In the genomic region with DNA sequence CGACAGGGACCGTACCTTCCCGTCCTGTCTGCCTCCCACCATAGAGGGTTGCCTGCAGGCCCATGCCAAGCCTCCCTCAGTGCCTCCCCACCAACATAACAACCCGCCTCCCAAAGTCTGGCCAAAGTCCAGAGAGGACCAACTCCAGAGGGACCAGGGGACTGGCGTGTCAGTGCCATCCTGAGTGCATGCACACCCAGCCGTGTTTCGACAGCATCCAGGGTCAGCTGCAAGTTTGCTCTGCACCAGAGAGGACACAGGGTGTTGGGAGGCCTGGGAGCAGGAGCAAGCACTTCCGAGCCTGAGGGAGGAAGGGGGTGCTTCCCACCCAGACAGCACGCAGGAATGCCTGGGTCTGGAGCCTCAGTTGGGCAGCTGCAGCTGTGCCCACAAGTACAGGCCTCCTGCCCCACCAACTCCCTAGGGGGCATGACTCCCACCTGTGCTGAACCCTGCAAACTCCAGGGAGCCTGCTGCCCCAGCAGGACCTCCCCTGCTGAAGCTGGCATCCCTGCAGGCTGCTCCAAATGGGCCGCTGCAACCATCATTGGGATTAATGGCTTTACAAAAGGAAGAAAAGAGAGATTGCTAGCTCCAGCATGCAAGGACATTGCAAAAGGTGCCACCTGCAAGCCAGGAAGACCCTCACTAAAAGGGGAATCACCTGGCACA, we compare ENCODE assay signal across 21 cellular contexts.
DNase-seq lines count a peak whose midpoint lies in the region; ATAC-seq and TF ChIP-seq lines count a peak whose summit lies in the region.
"Had no signal": no experiment of that assay in that cellular context is flagged by ENCODE, and none has a peak within 500 bp of the region (broad histone marks: within the 10 kb centered on the region; RNA-seq: fewer than 3 reads in every experiment).

No MANE protein-coding gene starts in this region.

- CTCF ChIA-PET in WTC11 (lab: Charles Lee), result interaction anchor here (1.3 to 3.2 kb wide), 4 partner anchors 372 to 630 kb away, joined by 3 to 46 read pairs (median 24); no protein-coding TSS in a partner anchor

- no peak overlapping the region for H3K4ac ChIP-seq in neuronal stem cell (ENCODE audit: low read length)

- peaks cover 4% of the 10 kb centered on the region; the same call in 1 of the 2 replicates for H3K4me1 Mint-ChIP-seq in WTC11
- no peaks in the 10 kb centered on the region for H3K4me1 Mint-ChIP-seq in type B pancreatic cell (ENCODE audit: unreplicated experiment)
- H3K4me1 Mint-ChIP-seq: CD14-positive monocyte; CD8-positive, alpha-beta memory T cell had no signal

- no peak overlapping the region for H3K27ac ChIP-seq in neuronal stem cell (replicated peaks; ENCODE audit: low read length)
- H3K27ac ChIP-seq in upper lobe of right lung, result no peak overlapping the region
- H3K27ac ChIP-seq: A549; BLaER1 treated with 17β-estradiol and CSF1 and Interleukin-3, amounts not matched to agents 10 nM and 100 nM had no signal

- H3K23ac ChIP-seq in neuronal stem cell (ENCODE audit: low read depth, low read length, poor library complexity), result no peak overlapping the region

- H3K4me1 ChIP-seq in neuronal stem cell (ENCODE audit: control insufficient read depth in 2 of 2, insufficient read depth in 1 of 2, low read depth in 1 of 2, low read length in 2 of 2), result peaks cover 0 to 1% of the 10 kb centered on the region in 2 donors
- no peaks in the 10 kb centered on the region for H3K4me1 ChIP-seq in upper lobe of right lung
- H3K4me1 ChIP-seq: A549; BE2C; BLaER1 treated with 17β-estradiol and CSF1 and Interleukin-3, amounts not matched to agents 10 nM and 100 nM; HAP-1 had no signal

- H3K9ac ChIP-seq in neuronal stem cell (ENCODE audit: low read depth, low read length, poor library complexity), result no peak overlapping the region
- H3K9ac ChIP-seq: BLaER1 treated with 17β-estradiol and CSF1 and Interleukin-3, amounts not matched to agents 10 nM and 100 nM had no signal

- TF ChIP-seq CTCF in WTC11 (IDR thresholded peaks at IDR 0.05), result no peak
- TF ChIP-seq CTCF in upper lobe of right lung (IDR thresholded peaks at IDR 0.05), result no peak
- TF ChIP-seq CTCF in type B pancreatic cell (conservative IDR thresholded peaks at IDR 0.05), result no peak

- ATAC-seq in WTC11, result no peak
- ATAC-seq in upper lobe of right lung, result peak; percentile 25
- ATAC-seq in HG03175 (IDR thresholded peaks at IDR 0.05; ENCODE audit: unreplicated experiment), result no peak
- ATAC-seq: A549 had no signal

- H3K9me3 Mint-ChIP-seq in WTC11 (0 out of 2 replicates have a peak, but pooled peaks cover 1% of the 10 kb centered on the region), type B pancreatic cell (no peaks in the 10 kb centered on the region)
- H3K9me3 Mint-ChIP-seq: CD14-positive monocyte; CD4-positive, alpha-beta T cell had no signal

- H2BK120ac ChIP-seq in neuronal stem cell (ENCODE audit: low read depth, low read length), result no peak overlapping the region

- H3K4me3 Mint-ChIP-seq in WTC11, result no peak overlapping the region
- no peak overlapping the region for H3K4me3 Mint-ChIP-seq in type B pancreatic cell
- H3K4me3 Mint-ChIP-seq: CD14-positive monocyte; CD4-positive, alpha-beta T cell; CD8-positive, alpha-beta memory T cell; HFFc6 had no signal

- POLR2A ChIA-PET in WTC11 (lab: Charles Lee), result no interaction called here

- no peaks in the 10 kb centered on the region for H3K36me3 Mint-ChIP-seq in WTC11
- H3K36me3 Mint-ChIP-seq in type B pancreatic cell, result no peaks in the 10 kb centered on the region
- H3K36me3 Mint-ChIP-seq: CD14-positive monocyte; CD8-positive, alpha-beta memory T cell had no signal

- peak overlapping the region; percentile 59 for H3K18ac ChIP-seq in neuronal stem cell (ENCODE audit: low read length)

- H3K79me1 ChIP-seq in neuronal stem cell (ENCODE audit: low read depth, low read length), result no peaks in the 10 kb centered on the region

- H4K8ac ChIP-seq in neuronal stem cell (ENCODE audit: low read depth, low read length), result no peak overlapping the region

- DNase-seq in WTC11 (ENCODE audit: low spot score), result no peak
- DNase-seq in neuronal stem cell (ENCODE audit: low spot score), result no peak
- DNase-seq in upper lobe of right lung, result no peak
- no peak for DNase-seq in activated CD4-positive, alpha-beta T cell treated with anti-CD3 and anti-CD28 coated beads, Interleukin-2, amount 50 U/mL, for 4 hours
- no peak for DNase-seq in type B pancreatic cell (ENCODE audit: extremely low spot score, unreplicated experiment)
- DNase-seq: 8988T; ACHN; AML-193; BE2C; CD4-positive, alpha-beta T cell; CD8-positive, alpha-beta memory T cell; DMS53; DMS79 treated with DMSO at 0.1 percent for 48 hours; GF-D8; GOT3; HFFc6 had no signal

- H3K9me3 ChIP-seq in neuronal stem cell (replicated peaks in 1 of 2; ENCODE audit: control insufficient read depth in 2 of 2, insufficient read depth in 1 of 2, low read depth in 1 of 2, low read length in 2 of 2) (peaks cover 0 to 11% of the 10 kb centered on the region in 2 donors), upper lobe of right lung (no peaks in the 10 kb centered on the region)
- H3K9me3 ChIP-seq: A549, BE2C, HAP-1 had no signal

- no peak overlapping the region for H3K4me2 ChIP-seq in neuronal stem cell (ENCODE audit: insufficient read depth, low read length, poor library complexity, severe bottlenecking)
- H3K4me2 ChIP-seq: A549; BLaER1 treated with 17β-estradiol and CSF1 and Interleukin-3, amounts not matched to agents 10 nM and 100 nM had no signal

- peak overlapping the region; percentile 11 for H2BK15ac ChIP-seq in neuronal stem cell (ENCODE audit: low read length)

- no CpG with 5 or more reads among the region's 10 CpGs for WGBS in neuronal stem cell (ENCODE audit: extremely low coverage in 2 of 2, insufficient read length in 2 of 2, insufficient replicate concordance in 1 of 2), 2 donors

- no peak overlapping the region for H2BK12ac ChIP-seq in neuronal stem cell (ENCODE audit: low read length)

- H2AK5ac ChIP-seq in neuronal stem cell (ENCODE audit: low read depth, low read length), result peak overlapping the region; percentile 80

- H3K4me3 ChIP-seq in neuronal stem cell (ENCODE audit: low read length in 2 of 2), result peak overlapping the region in 1 of 2 donors; percentile 1
- no peak overlapping the region for H3K4me3 ChIP-seq in upper lobe of right lung
- H3K4me3 ChIP-seq: A549; BLaER1 treated with 17β-estradiol and CSF1 and Interleukin-3, amounts not matched to agents 10 nM and 100 nM; HAP-1 had no signal

- H3K27me3 Mint-ChIP-seq in WTC11 (ENCODE audit: low read depth), result no peaks in the 10 kb centered on the region
- H3K27me3 Mint-ChIP-seq in type B pancreatic cell, result no peaks in the 10 kb centered on the region
- H3K27me3 Mint-ChIP-seq: CD4-positive, alpha-beta T cell; CD8-positive, alpha-beta memory T cell had no signal

- H3K27me3 ChIP-seq in neuronal stem cell (ENCODE audit: control insufficient read depth in 3 of 3, insufficient read depth in 3 of 3, low read depth in 1 of 3, low read length in 3 of 3) (no peaks in the 10 kb centered on the region), upper lobe of right lung (no peaks in the 10 kb centered on the region)
- H3K27me3 ChIP-seq: BE2C; BLaER1 treated with 17β-estradiol and CSF1 and Interleukin-3, amounts not matched to agents 10 nM and 100 nM had no signal

- no peak overlapping the region for H4K91ac ChIP-seq in neuronal stem cell (ENCODE audit: low read depth, low read length, poor library complexity)

- intact Hi-C loops in upper lobe of right lung (cut with DNase I), result no loop called here

- H2AFZ ChIP-seq in neuronal stem cell (ENCODE audit: low read length), result no peak overlapping the region

- H3K36me3 ChIP-seq in neuronal stem cell (replicated peaks in 1 of 2; ENCODE audit: control insufficient read depth in 2 of 2, insufficient read depth in 2 of 2, low read length in 2 of 2) (no peaks in the 10 kb centered on the region), upper lobe of right lung (no peaks in the 10 kb centered on the region)
- H3K36me3 ChIP-seq: BE2C; BLaER1 treated with 17β-estradiol and CSF1 and Interleukin-3, amounts not matched to agents 10 nM and 100 nM; HAP-1 had no signal

- H3K27ac Mint-ChIP-seq in WTC11 (no peak overlapping the region), type B pancreatic cell (no peak overlapping the region)
- H3K27ac Mint-ChIP-seq: CD4-positive, alpha-beta T cell; CD8-positive, alpha-beta memory T cell; HFFc6 had no signal

- peak overlapping the region; percentile 21 for H2BK5ac ChIP-seq in neuronal stem cell (ENCODE audit: low read length)

- H3K14ac ChIP-seq in neuronal stem cell (ENCODE audit: low read length), result no peak overlapping the region

TF ChIP-seq in WTC11, 78 proteins besides CTCF, POLR2A, EP300 and RAD21:
- TF ChIP-seq ZNF423 (CRISPR knock-in tag; IDR thresholded peaks at IDR 0.05) (peak; percentile 94), MXD4 (CRISPR knock-in tag; IDR thresholded peaks at IDR 0.05; ENCODE audit: borderline replicate concordance) (no peak), E2F5 (CRISPR knock-in tag; IDR thresholded peaks at IDR 0.05) (no peak)
TF ChIP-seq in WTC11: peak in this region for 1.
